Comparison of ENCODE assay signal across 20 cellular contexts in genomic region chr7:45138433-45139267, GRCh38. TPM values are rescaled to one million over a fixed set of nuclear protein-coding genes. Genes with fewer than 3 reads are reported as not detected.
DNase-seq lines count a peak whose midpoint lies in the region; ATAC-seq, FAIRE-seq and TF ChIP-seq lines count a peak whose summit lies in the region.
"Had no signal": no experiment of that assay in that cellular context is flagged by ENCODE, and none has a peak within 500 bp of the region (broad histone marks: within the 10 kb centered on the region; RNA-seq: fewer than 3 reads in every experiment).

No MANE protein-coding gene starts in this region.

- FAIRE-seq in K562 (lab: Jason Lieb, UNC), result peak; percentile 93
- FAIRE-seq in urothelium cell line (lab: Jason Lieb, UNC), result peak; percentile 9
- FAIRE-seq: GM12878 had no signal

- H3K9me1 ChIP-seq in K562 (ENCODE audit: control insufficient read depth, insufficient read depth, low read length), result no peaks in the 10 kb centered on the region

- H3K36me3 Mint-ChIP-seq in activated CD8-positive, alpha-beta T cell treated with anti-CD3 and anti-CD28 coated beads, Interleukin-2, amount 10 ng/mL, durations not matched to agents 7 days and 5 days (ENCODE audit: low read depth), result no peaks in the 10 kb centered on the region

- POLR2A ChIA-PET in K562 (lab: Yijun Ruan, JAX), result interaction anchor here (1.0 to 1.3 kb wide), 3 partner anchors 11 to 166 kb away, joined by 3 to 7 read pairs (median 4); no protein-coding TSS in a partner anchor
- POLR2A ChIA-PET in activated CD8-positive, alpha-beta T cell treated with anti-CD3 and anti-CD28 coated beads, Interleukin-2, amount 10 ng/mL, durations not matched to agents 7 days and 5 days (lab: Charles Lee), result interaction anchor here (1.4 to 1.8 kb wide), 2 partner anchors 165 to 169 kb away, joined by 4 to 5 read pairs; no protein-coding TSS in a partner anchor

- no peaks in the 10 kb centered on the region for H3K9me3 Mint-ChIP-seq in activated CD8-positive, alpha-beta T cell treated with anti-CD3 and anti-CD28 coated beads, Interleukin-2, amount 10 ng/mL, durations not matched to agents 7 days and 5 days (ENCODE audit: insufficient read depth)
- no peaks in the 10 kb centered on the region for H3K9me3 Mint-ChIP-seq in stimulated activated naive CD8-positive, alpha-beta T cell treated with anti-CD3 and anti-CD28 coated beads, Interleukin-15, amount 100 ng/mL, for 72 hours
- H3K9me3 Mint-ChIP-seq: CD4-positive, alpha-beta T cell had no signal

- H3K9me3 ChIP-seq in K562 (replicated peaks; ENCODE audit: control insufficient read depth, insufficient read depth, low read depth, low read length), result no peaks in the 10 kb centered on the region

- peak overlapping the region; percentile 62 for H3K27ac ChIP-seq in K562 (ENCODE audit: extremely low read depth, low read depth, low read length)
- H3K27ac ChIP-seq: RWPE1 had no signal

- H3K4me1 Mint-ChIP-seq in activated CD8-positive, alpha-beta T cell treated with anti-CD3 and anti-CD28 coated beads, Interleukin-2, amount 10 ng/mL, durations not matched to agents 7 days and 5 days (ENCODE audit: low read depth), result peaks cover 22% of the 10 kb centered on the region
- peaks cover 20% of the 10 kb centered on the region for H3K4me1 Mint-ChIP-seq in stimulated activated naive CD8-positive, alpha-beta T cell treated with anti-CD3 and anti-CD28 coated beads, Interleukin-15, amount 100 ng/mL, for 72 hours

- H3K36me3 ChIP-seq in K562 (ENCODE audit: control insufficient read depth, insufficient read depth, low read length), result no peaks in the 10 kb centered on the region

- intact Hi-C loops in K562 (cut with micrococcal nuclease), result loop anchor here (10.0 kb wide), 1 partner anchor 284 kb away; no protein-coding TSS in a partner anchor

- H3K9ac ChIP-seq in K562 (ENCODE audit: insufficient read depth in 1 of 2, low read depth in 2 of 2, low read length in 2 of 2), result peak overlapping the region; percentile 44 to 76

- DNase-seq in ELR (ENCODE audit: low read depth), result peak; percentile 22
- peak; percentile 46 for DNase-seq in OCI-M1 (lab: John Stamatoyannopoulos, UW)
- peak; percentile 31 to 81 (median 50) for DNase-seq in K562 (ENCODE audit: extremely low read depth in 1 of 4, low spot score in 3 of 4)
- no peak for DNase-seq in urothelium cell line (ENCODE audit: low spot score)
- DNase-seq in activated CD8-positive, alpha-beta T cell treated with anti-CD3 and anti-CD28 coated beads, Interleukin-2, amount 10 ng/mL, durations not matched to agents 7 days and 5 days, result no peak
- no peak for DNase-seq in stimulated activated naive CD8-positive, alpha-beta T cell treated with anti-CD3 and anti-CD28 coated beads, Interleukin-15, amount 100 ng/mL, for 72 hours
- no peak for DNase-seq in T-helper 2 cell
- DNase-seq: ACHN; AML-193; Calu3; CD4-positive, alpha-beta T cell; DMS53; NCI-H187; NCI-H446 treated with DMSO at 0.1 percent for 48 hours; PC-3 had no signal

- peaks cover 11% of the 10 kb centered on the region for H3K27me3 Mint-ChIP-seq in activated CD8-positive, alpha-beta T cell treated with anti-CD3 and anti-CD28 coated beads, Interleukin-2, amount 10 ng/mL, durations not matched to agents 7 days and 5 days (ENCODE audit: low read depth)
- H3K27me3 Mint-ChIP-seq in stimulated activated naive CD8-positive, alpha-beta T cell treated with anti-CD3 and anti-CD28 coated beads, Interleukin-15, amount 100 ng/mL, for 72 hours, result peaks cover 2% of the 10 kb centered on the region
- H3K27me3 Mint-ChIP-seq: CD4-positive, alpha-beta T cell had no signal

- H3K79me2 ChIP-seq in K562 (ENCODE audit: control insufficient read depth, insufficient read depth, low read length), result no peaks in the 10 kb centered on the region

- peak overlapping the region; percentile 91 for H2AFZ ChIP-seq in K562 (ENCODE audit: low read depth, low read length)

- TF ChIP-seq EP300 in K562 (IDR thresholded peaks at IDR 0.05; ENCODE audit: low read length), result peak; percentile 28; the same call in 1 of the 2 replicates

- WGBS in K562 (ENCODE audit: insufficient coverage, low coverage, missing lambda C conversion rate), result 13% methylated on average over 8 of the region's 10 CpGs

- no peak overlapping the region for H3K4me3 Mint-ChIP-seq in activated CD8-positive, alpha-beta T cell treated with anti-CD3 and anti-CD28 coated beads, Interleukin-2, amount 10 ng/mL, durations not matched to agents 7 days and 5 days
- H3K4me3 Mint-ChIP-seq in stimulated activated naive CD8-positive, alpha-beta T cell treated with anti-CD3 and anti-CD28 coated beads, Interleukin-15, amount 100 ng/mL, for 72 hours, result no peak overlapping the region
- H3K4me3 Mint-ChIP-seq: CD4-positive, alpha-beta T cell had no signal

- CTCF ChIA-PET in K562 (lab: Yijun Ruan, JAX; ENCODE audit: low intra/inter-chr PET ratio), result no interaction called here
- CTCF ChIA-PET in activated CD8-positive, alpha-beta T cell treated with anti-CD3 and anti-CD28 coated beads, Interleukin-2, amount 10 ng/mL, durations not matched to agents 7 days and 5 days (lab: Charles Lee), result interaction anchor here (1.1 to 6.0 kb wide), 5 partner anchors 22 to 165 kb away, joined by 3 to 90 read pairs (median 4); no protein-coding TSS in a partner anchor

- H3K27ac Mint-ChIP-seq in activated CD8-positive, alpha-beta T cell treated with anti-CD3 and anti-CD28 coated beads, Interleukin-2, amount 10 ng/mL, durations not matched to agents 7 days and 5 days, result no peak overlapping the region
- H3K27ac Mint-ChIP-seq in stimulated activated naive CD8-positive, alpha-beta T cell treated with anti-CD3 and anti-CD28 coated beads, Interleukin-15, amount 100 ng/mL, for 72 hours, result no peak overlapping the region
- H3K27ac Mint-ChIP-seq: CD4-positive, alpha-beta T cell had no signal

- no peaks in the 10 kb centered on the region for H4K20me1 ChIP-seq in K562 (replicated peaks; ENCODE audit: control insufficient read depth, insufficient read depth, low read length)

- ATAC-seq in K562, result peak; percentile 89
- no peak for ATAC-seq in activated CD8-positive, alpha-beta T cell treated with anti-CD3 and anti-CD28 coated beads, Interleukin-2, amount 10 ng/mL, durations not matched to agents 7 days and 5 days
- ATAC-seq in stimulated activated naive CD8-positive, alpha-beta T cell treated with anti-CD3 and anti-CD28 coated beads, Interleukin-15, amount 100 ng/mL, for 72 hours, result no peak
- ATAC-seq: GM12878, PC-3 had no signal

- no TSS peak for BruUV-seq in K562 (replicated peaks; lab: Mats Ljungman, UMichigan)

- H3K4me1 ChIP-seq in K562 (replicated peaks in 1 of 2; ENCODE audit: control insufficient read depth in 2 of 2, insufficient read depth in 2 of 2, low read length in 2 of 2), result peaks cover 5 to 15% of the 10 kb centered on the region in 2 experiments

- in situ Hi-C loops in K562 (cut with MboI), result loop anchor here (5.0 to 10.0 kb wide), 2 partner anchors 171 to 544 kb away; no protein-coding TSS in a partner anchor

- H3K4me3 ChIP-seq in K562, result no peak overlapping the region
- H3K4me3 ChIP-seq: GM12878 had no signal

- TF ChIP-seq POLR2A in K562 (conservative IDR thresholded peaks at IDR 0.05), result no peak

- TF ChIP-seq CTCF in K562 (IDR thresholded peaks at IDR 0.05 in 2 of 3, conservative IDR thresholded peaks at IDR 0.05 in 1 of 3; ENCODE audit: insufficient read depth in 2 of 3, low read depth in 1 of 3, low read length in 3 of 3), result no peak

- H3K4me2 ChIP-seq in K562 (ENCODE audit: insufficient read depth, low read length), result peak overlapping the region; percentile 73

- no peaks in the 10 kb centered on the region for H3K27me3 ChIP-seq in K562 (ENCODE audit: control insufficient read depth in 2 of 2, insufficient read depth in 2 of 2, low read length in 2 of 2)

- TF ChIP-seq RAD21 in K562 (CRISPR knock-in tag; conservative IDR thresholded peaks at IDR 0.05 in 1 of 2, IDR thresholded peaks at IDR 0.05 in 1 of 2), result no peak

RNA-seq across cellular contexts. Expression of gene RAMP3, which starts 18.9 kb away (rescaled TPM):
- not detected in 2 replicates for total RNA-seq in K562 (2011; cell fraction: chromatin; rRNA removed; ENCODE audit: low replicate concordance)
- not detected in 2 replicates for total RNA-seq in K562 (2011; cell fraction: nucleolus; rRNA removed)
- not detected in 2 replicates for total RNA-seq in K562 (2011; cell fraction: nucleoplasm; rRNA removed)
- total RNA-seq in K562 (2014; rRNA removed) (not detected in 2 replicates), K562 (2014; rRNA removed; fragmentation: Illumina TruSeq; extraction: Trizol) (not detected in 2 replicates), K562 (2015; rRNA removed; fragmentation: Illumina TruSeq; extraction: Trizol) (not detected in 2 replicates), K562 (2021) (not detected in 2 replicates)
- polyA plus RNA-seq in K562 (2011; rRNA removed) (not detected in 2 replicates), K562 (2014; fragmentation: Illumina TruSeq; extraction: Trizol) (not detected in 2 replicates), K562 (2014; fragmentation: Nextera tagmentation; extraction: Ambion mirVana) (not detected), K562 (2014; rRNA removed) (not detected in 2 replicates)
- not detected in 2 replicates for polyA plus RNA-seq in K562 (2011; cell fraction: cytosol; rRNA removed)
- not detected in 2 replicates for polyA plus RNA-seq in K562 (2011; cell fraction: nucleus; rRNA removed)
- polyA plus RNA-seq in K562 (2012), result not detected in 2 replicates
- not detected in 2 replicates for polyA minus RNA-seq in K562 (2011; rRNA and poly(A)+ RNA removed)
- polyA minus RNA-seq in K562 (2011; cell fraction: cytosol; rRNA and poly(A)+ RNA removed), result not detected in 2 replicates
- polyA minus RNA-seq in K562 (2011; cell fraction: nucleus; rRNA and poly(A)+ RNA removed), result not detected in 2 replicates
- total RNA-seq in activated CD8-positive, alpha-beta T cell treated with anti-CD3 and anti-CD28 coated beads, Interleukin-2, amount 10 ng/mL, durations not matched to agents 7 days and 5 days, result not detected
- total RNA-seq: Calu3; CD4-positive, alpha-beta T cell; G401; GM12878; H4; LHCN-M2; PC-3 had no signal
- polyA plus RNA-seq: GM12878 had no signal

RNA-seq across cellular contexts. Expression of gene TBRG4, which starts 27.2 kb away (rescaled TPM):
- 345 and 988 TPM in 2 replicates for total RNA-seq in K562 (2011; cell fraction: chromatin; rRNA removed; ENCODE audit: low replicate concordance)
- 627 and 629 TPM in 2 replicates for total RNA-seq in K562 (2011; cell fraction: nucleolus; rRNA removed)
- 447 and 454 TPM in 2 replicates for total RNA-seq in K562 (2011; cell fraction: nucleoplasm; rRNA removed)
- total RNA-seq in K562 (2014; rRNA removed) (248 and 298 TPM in 2 replicates), K562 (2014; rRNA removed; fragmentation: Illumina TruSeq; extraction: Trizol) (111 and 141 TPM in 2 replicates), K562 (2015; rRNA removed; fragmentation: Illumina TruSeq; extraction: Trizol) (140 and 152 TPM in 2 replicates), K562 (2021) (258 and 287 TPM in 2 replicates)
- polyA plus RNA-seq in K562 (2011; rRNA removed) (278 and 317 TPM in 2 replicates), K562 (2014; fragmentation: Illumina TruSeq; extraction: Trizol) (295 and 322 TPM in 2 replicates), K562 (2014; fragmentation: Nextera tagmentation; extraction: Ambion mirVana) (10 to 100 TPM; 11.2 to 34.9 TPM), K562 (2014; rRNA removed) (216 and 223 TPM in 2 replicates)
- 213 and 315 TPM in 2 replicates for polyA plus RNA-seq in K562 (2011; cell fraction: cytosol; rRNA removed)
- polyA plus RNA-seq in K562 (2011; cell fraction: nucleus; rRNA removed), result 714 and 782 TPM in 2 replicates
- 183 and 269 TPM in 2 replicates for polyA plus RNA-seq in K562 (2012)
- 276 and 311 TPM in 2 replicates for polyA minus RNA-seq in K562 (2011; rRNA and poly(A)+ RNA removed)
- 198 and 207 TPM in 2 replicates for polyA minus RNA-seq in K562 (2011; cell fraction: cytosol; rRNA and poly(A)+ RNA removed)
- polyA minus RNA-seq in K562 (2011; cell fraction: nucleus; rRNA and poly(A)+ RNA removed), result 413 and 539 TPM in 2 replicates
- total RNA-seq in activated CD8-positive, alpha-beta T cell treated with anti-CD3 and anti-CD28 coated beads, Interleukin-2, amount 10 ng/mL, durations not matched to agents 7 days and 5 days, result 100 to 1,000 TPM; 133 to 137 TPM

RNA-seq across cellular contexts. Expression of gene NACAD, which starts 49.9 kb away (rescaled TPM):
- total RNA-seq in K562 (2011; cell fraction: chromatin; rRNA removed; ENCODE audit: low replicate concordance), result 0.11 and 0.79 TPM in 2 replicates
- total RNA-seq in K562 (2011; cell fraction: nucleolus; rRNA removed), result under 0.01 TPM in 1 of 2 replicates, not detected in the other
- total RNA-seq in K562 (2011; cell fraction: nucleoplasm; rRNA removed), result 0.08 TPM in 1 of 2 replicates, not detected in the other
- under 0.01 TPM in 1 of 2 replicates, not detected in the other for total RNA-seq in K562 (2014; rRNA removed)
- not detected in 2 replicates for total RNA-seq in K562 (2014; rRNA removed; fragmentation: Illumina TruSeq; extraction: Trizol)
- not detected in 2 replicates for total RNA-seq in K562 (2015; rRNA removed; fragmentation: Illumina TruSeq; extraction: Trizol)
- total RNA-seq in K562 (2021), result 0.02 and 0.04 TPM in 2 replicates
- 0.01 and 0.03 TPM in 2 replicates for polyA plus RNA-seq in K562 (2011; rRNA removed)
- polyA plus RNA-seq in K562 (2011; cell fraction: cytosol; rRNA removed), result 0.01 and 0.03 TPM in 2 replicates
- polyA plus RNA-seq in K562 (2011; cell fraction: nucleus; rRNA removed), result 0.06 and 0.16 TPM in 2 replicates
- polyA plus RNA-seq in K562 (2012), result 0.03 and 0.04 TPM in 2 replicates
- polyA plus RNA-seq in K562 (2014; fragmentation: Illumina TruSeq; extraction: Trizol), result 0.01 and 0.03 TPM in 2 replicates
- not detected for polyA plus RNA-seq in K562 (2014; fragmentation: Nextera tagmentation; extraction: Ambion mirVana)
- 0.04 TPM in 1 of 2 replicates, not detected in the other for polyA plus RNA-seq in K562 (2014; rRNA removed)
- not detected in 2 replicates for polyA minus RNA-seq in K562 (2011; rRNA and poly(A)+ RNA removed)
- not detected in 2 replicates for polyA minus RNA-seq in K562 (2011; cell fraction: cytosol; rRNA and poly(A)+ RNA removed)
- 0.11 and 0.13 TPM in 2 replicates for polyA minus RNA-seq in K562 (2011; cell fraction: nucleus; rRNA and poly(A)+ RNA removed)
- under 1 TPM; 0.05 to 0.16 TPM for total RNA-seq in activated CD8-positive, alpha-beta T cell treated with anti-CD3 and anti-CD28 coated beads, Interleukin-2, amount 10 ng/mL, durations not matched to agents 7 days and 5 days
- total RNA-seq: G401, GM12878 had no signal
- polyA plus RNA-seq: GM12878 had no signal

Comparison
In these comparisons a context has a peak if more than half of its experiments do, and no peak if none do; other contexts are left out.
1. DNase-seq: peak in ELR (single experiment), OCI-M1 (single experiment) and K562 (4 of 4); none in urothelium cell line (single experiment), activated CD8-positive, alpha-beta T cell treated with anti-CD3 and anti-CD28 coated beads, Interleukin-2, amount 10 ng/mL, durations not matched to agents 7 days and 5 days (single experiment), stimulated activated naive CD8-positive, alpha-beta T cell treated with anti-CD3 and anti-CD28 coated beads, Interleukin-15, amount 100 ng/mL, for 72 hours (0 of 2) and T-helper 2 cell (0 of 5).